Comparison of ENCODE assay signal across 1 cellular context in the genomic region with DNA sequence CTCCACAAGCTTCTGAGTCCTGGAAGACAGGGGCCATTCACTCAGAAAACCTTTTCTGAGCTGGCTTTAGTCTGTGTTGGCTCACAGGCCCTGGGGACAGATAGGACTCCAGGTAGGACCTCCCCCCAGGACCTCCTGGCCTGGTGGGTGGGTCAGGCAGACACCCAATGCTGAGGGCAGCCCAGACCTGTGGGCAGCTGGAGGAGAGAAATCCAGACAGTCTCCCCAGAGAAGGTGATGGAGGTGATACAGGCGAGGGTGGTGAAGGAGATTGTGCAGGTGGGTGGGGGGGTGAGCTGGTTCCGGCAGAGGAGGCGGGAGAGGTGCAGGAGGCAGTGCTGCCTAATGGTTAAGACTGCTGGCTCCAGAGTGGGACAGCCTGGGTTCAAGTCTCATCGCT.
TF ChIP-seq lines count a peak whose summit lies in the region.

No MANE protein-coding gene starts in this region.

TF ChIP-seq in IMR-90, 13 proteins besides CTCF, POLR2A, EP300 and RAD21:
- no peak for TF ChIP-seq CEBPB (IDR thresholded peaks at IDR 0.05; ENCODE audit: low read depth, low read length)
- no peak for TF ChIP-seq SMC3 (IDR thresholded peaks at IDR 0.05; ENCODE audit: low read depth, low read length)
- TF ChIP-seq NFE2L2 (IDR thresholded peaks at IDR 0.05; ENCODE audit: low read depth, low read length) = no peak
- TF ChIP-seq MXI1 (IDR thresholded peaks at IDR 0.05; ENCODE audit: borderline replicate concordance, low read depth, low read length) = no peak
- no peak for TF ChIP-seq RFX5 (IDR thresholded peaks at IDR 0.05; ENCODE audit: low read depth, low read length)
- TF ChIP-seq MAZ (IDR thresholded peaks at IDR 0.05; ENCODE audit: borderline replicate concordance, low read depth, low read length) = no peak
- TF ChIP-seq, protein P1, sequence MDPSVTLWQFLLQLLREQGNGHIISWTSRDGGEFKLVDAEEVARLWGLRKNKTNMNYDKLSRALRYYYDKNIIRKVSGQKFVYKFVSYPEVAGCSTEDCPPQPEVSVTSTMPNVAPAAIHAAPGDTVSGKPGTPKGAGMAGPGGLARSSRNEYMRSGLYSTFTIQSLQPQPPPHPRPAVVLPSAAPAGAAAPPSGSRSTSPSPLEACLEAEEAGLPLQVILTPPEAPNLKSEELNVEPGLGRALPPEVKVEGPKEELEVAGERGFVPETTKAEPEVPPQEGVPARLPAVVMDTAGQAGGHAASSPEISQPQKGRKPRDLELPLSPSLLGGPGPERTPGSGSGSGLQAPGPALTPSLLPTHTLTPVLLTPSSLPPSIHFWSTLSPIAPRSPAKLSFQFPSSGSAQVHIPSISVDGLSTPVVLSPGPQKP (IDR thresholded peaks at IDR 0.05; ENCODE audit: borderline replicate concordance, low read depth, low read length) = no peak
- TF ChIP-seq MAFK (IDR thresholded peaks at IDR 0.05; ENCODE audit: low read depth, low read length) = no peak
- TF ChIP-seq, protein P2, sequence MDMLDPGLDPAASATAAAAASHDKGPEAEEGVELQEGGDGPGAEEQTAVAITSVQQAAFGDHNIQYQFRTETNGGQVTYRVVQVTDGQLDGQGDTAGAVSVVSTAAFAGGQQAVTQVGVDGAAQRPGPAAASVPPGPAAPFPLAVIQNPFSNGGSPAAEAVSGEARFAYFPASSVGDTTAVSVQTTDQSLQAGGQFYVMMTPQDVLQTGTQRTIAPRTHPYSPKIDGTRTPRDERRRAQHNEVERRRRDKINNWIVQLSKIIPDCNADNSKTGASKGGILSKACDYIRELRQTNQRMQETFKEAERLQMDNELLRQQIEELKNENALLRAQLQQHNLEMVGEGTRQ (IDR thresholded peaks at IDR 0.05; ENCODE audit: low read depth, low read length) = no peak
- TF ChIP-seq BHLHE40 (IDR thresholded peaks at IDR 0.05; ENCODE audit: low read depth, low read length) = no peak
- no peak for TF ChIP-seq RCOR1 (IDR thresholded peaks at IDR 0.05; ENCODE audit: insufficient replicate concordance, low read length)
- no peak for TF ChIP-seq FOS (IDR thresholded peaks at IDR 0.05; ENCODE audit: low read depth, low read length)
- TF ChIP-seq CHD1 (IDR thresholded peaks at IDR 0.05; ENCODE audit: low read depth, low read length) = no peak
TF ChIP-seq in IMR-90: peak in this region for 0.
